ENCODE assay signal across 1 cellular context in genomic region chr5:138246334-138246733, GRCh38.
TF ChIP-seq lines count a peak whose summit lies in the region.

No MANE protein-coding gene starts in this region.

TF ChIP-seq in HepG2, 621 proteins besides CTCF, POLR2A, EP300 and RAD21:
- TF ChIP-seq ZNF660 (CRISPR knock-in tag; IDR thresholded peaks at IDR 0.05; ENCODE audit: borderline replicate concordance, low read depth) (no peak), ZNF362 (CRISPR knock-in tag; IDR thresholded peaks at IDR 0.05; ENCODE audit: borderline replicate concordance) (peak; percentile 84), KIAA2018 (CRISPR knock-in tag; IDR thresholded peaks at IDR 0.05; ENCODE audit: borderline replicate concordance) (no peak), ZNF580 (CRISPR knock-in tag; IDR thresholded peaks at IDR 0.05; ENCODE audit: borderline replicate concordance, low read depth) (no peak), TFAP4 (IDR thresholded peaks at IDR 0.05; ENCODE audit: borderline replicate concordance, low read depth) (no peak), PHF8 (CRISPR knock-in tag; IDR thresholded peaks at IDR 0.05) (no peak), ZNF33A (CRISPR knock-in tag; IDR thresholded peaks at IDR 0.05; ENCODE audit: borderline replicate concordance) (no peak), HNF4A (CRISPR knock-in tag; IDR thresholded peaks at IDR 0.05) (0 out of 2 replicates have a peak, but pooled peaks have one; percentile 12), ZFP36L2 (CRISPR knock-in tag; IDR thresholded peaks at IDR 0.05) (no peak), ZNF841 (CRISPR knock-in tag; IDR thresholded peaks at IDR 0.05; ENCODE audit: borderline replicate concordance) (no peak), ZGPAT (CRISPR knock-in tag; IDR thresholded peaks at IDR 0.05) (no peak), BCL3 (CRISPR knock-in tag; IDR thresholded peaks at IDR 0.05) (no peak), TCF7 (IDR thresholded peaks at IDR 0.05; ENCODE audit: low read depth) (0 out of 2 replicates have a peak, but pooled peaks have one; percentile 13), ZNF572 (CRISPR knock-in tag; IDR thresholded peaks at IDR 0.05) (no peak), PAXIP1 (CRISPR knock-in tag; conservative IDR thresholded peaks at IDR 0.05) (no peak), TBP (CRISPR knock-in tag; IDR thresholded peaks at IDR 0.05) (no peak)
